ENCODE assay signal across 1 cellular context in the genomic region with DNA sequence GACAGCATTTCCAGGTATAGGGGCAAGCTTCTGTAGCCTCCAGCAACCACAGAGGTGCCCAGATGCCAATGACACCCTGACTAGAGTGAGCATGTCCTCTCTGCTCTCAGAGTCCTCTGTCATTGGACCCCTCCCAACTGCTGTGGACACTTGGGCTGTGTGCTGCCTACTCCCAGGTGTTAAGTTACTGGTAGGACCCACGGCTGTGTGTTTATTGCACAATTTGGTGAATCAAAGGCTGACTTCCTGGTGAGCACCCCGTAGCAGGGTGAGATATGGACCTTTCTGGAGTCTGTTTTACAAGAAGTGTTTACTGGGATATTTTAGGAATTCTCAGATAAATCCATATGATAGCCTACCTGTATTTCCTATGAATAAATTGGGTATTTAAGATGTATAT.
TF ChIP-seq lines count a peak whose summit lies in the region.

No MANE protein-coding gene starts in this region.

TF ChIP-seq in IMR-90, 13 proteins besides CTCF, POLR2A, EP300 and RAD21:
- TF ChIP-seq MAZ (IDR thresholded peaks at IDR 0.05; ENCODE audit: borderline replicate concordance, low read depth, low read length) (no peak), CEBPB (IDR thresholded peaks at IDR 0.05; ENCODE audit: low read depth, low read length) (no peak; the same call in 1 of the 2 replicates), NFE2L2 (IDR thresholded peaks at IDR 0.05; ENCODE audit: low read depth, low read length) (no peak), RFX5 (IDR thresholded peaks at IDR 0.05; ENCODE audit: low read depth, low read length) (no peak), RCOR1 (IDR thresholded peaks at IDR 0.05; ENCODE audit: insufficient replicate concordance, low read length) (no peak), CHD1 (IDR thresholded peaks at IDR 0.05; ENCODE audit: low read depth, low read length) (no peak), MAFK (IDR thresholded peaks at IDR 0.05; ENCODE audit: low read depth, low read length) (no peak), BHLHE40 (IDR thresholded peaks at IDR 0.05; ENCODE audit: low read depth, low read length) (no peak), MXI1 (IDR thresholded peaks at IDR 0.05; ENCODE audit: borderline replicate concordance, low read depth, low read length) (no peak)
- TF ChIP-seq, protein P1, sequence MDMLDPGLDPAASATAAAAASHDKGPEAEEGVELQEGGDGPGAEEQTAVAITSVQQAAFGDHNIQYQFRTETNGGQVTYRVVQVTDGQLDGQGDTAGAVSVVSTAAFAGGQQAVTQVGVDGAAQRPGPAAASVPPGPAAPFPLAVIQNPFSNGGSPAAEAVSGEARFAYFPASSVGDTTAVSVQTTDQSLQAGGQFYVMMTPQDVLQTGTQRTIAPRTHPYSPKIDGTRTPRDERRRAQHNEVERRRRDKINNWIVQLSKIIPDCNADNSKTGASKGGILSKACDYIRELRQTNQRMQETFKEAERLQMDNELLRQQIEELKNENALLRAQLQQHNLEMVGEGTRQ (IDR thresholded peaks at IDR 0.05; ENCODE audit: low read depth, low read length) = no peak
- TF ChIP-seq, protein P2, sequence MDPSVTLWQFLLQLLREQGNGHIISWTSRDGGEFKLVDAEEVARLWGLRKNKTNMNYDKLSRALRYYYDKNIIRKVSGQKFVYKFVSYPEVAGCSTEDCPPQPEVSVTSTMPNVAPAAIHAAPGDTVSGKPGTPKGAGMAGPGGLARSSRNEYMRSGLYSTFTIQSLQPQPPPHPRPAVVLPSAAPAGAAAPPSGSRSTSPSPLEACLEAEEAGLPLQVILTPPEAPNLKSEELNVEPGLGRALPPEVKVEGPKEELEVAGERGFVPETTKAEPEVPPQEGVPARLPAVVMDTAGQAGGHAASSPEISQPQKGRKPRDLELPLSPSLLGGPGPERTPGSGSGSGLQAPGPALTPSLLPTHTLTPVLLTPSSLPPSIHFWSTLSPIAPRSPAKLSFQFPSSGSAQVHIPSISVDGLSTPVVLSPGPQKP (IDR thresholded peaks at IDR 0.05; ENCODE audit: borderline replicate concordance, low read depth, low read length) = no peak
TF ChIP-seq in IMR-90: peak in this region for 0.
